ENCODE assay signal across 22 cellular contexts in genomic region chr16:85543536-85543935, GRCh38.
"Had no signal": no experiment of that assay in that cellular context is flagged by ENCODE, and none has a peak within 500 bp of the region (broad histone marks: within the 10 kb centered on the region; RNA-seq: fewer than 3 reads in every experiment).

No MANE protein-coding gene starts in this region.

- H3K4me1 ChIP-seq: lower lobe of right lung had no signal

- ATAC-seq: left cardiac atrium; lower lobe of right lung; sciatic nerve; stimulated activated naive B cell treated with anti-CD40 and anti-IgM and Interleukin-4, amounts not matched to agents 10 μg/mL and 1 μg/mL and 100 μg/mL, for 72 hours; stimulated activated naive CD8-positive, alpha-beta T cell treated with anti-CD3 and anti-CD28 coated beads, Interleukin-15, amount 100 ng/mL, for 72 hours had no signal

- DNase-seq: effector CD4-positive, alpha-beta T cell; endodermal cell; foreskin melanocyte; head of caudate nucleus; kidney; left cardiac atrium; left ventricle myocardium inferior; lower lobe of right lung; naive B cell; nephron progenitor cell; stimulated activated CD4-positive, alpha-beta T cell treated with anti-CD3 and anti-CD28 coated beads, Interleukin-2, amount 100 ng/mL, for 24 hours; stimulated activated CD4-positive, alpha-beta T cell treated with anti-CD3 and anti-CD28 coated beads, Interleukin-4, amount 100 ng/mL, for 4 hours; stimulated activated naive B cell treated with anti-CD40 and anti-IgM and Interleukin-4, amounts not matched to agents 10 μg/mL and 1 μg/mL and 100 μg/mL, for 72 hours; stimulated activated naive CD8-positive, alpha-beta T cell treated with anti-CD3 and anti-CD28 coated beads, Interleukin-15, amount 100 ng/mL, for 72 hours; testis; transverse colon had no signal

- H3K4me2 ChIP-seq: hepatocyte had no signal

- FAIRE-seq: endothelial cell of umbilical vein, kidney had no signal

- H3K4me3 ChIP-seq: coronary artery, hepatocyte, left ventricle myocardium inferior, lower lobe of right lung, skin epidermis, testis, transverse colon had no signal

- H3K27me3 ChIP-seq: hepatocyte, neutrophil, testis, transverse colon had no signal

- H3K27ac ChIP-seq: coronary artery, hepatocyte, left ventricle myocardium inferior, lower lobe of right lung, skin epidermis, testis, transverse colon had no signal

- H2AFZ ChIP-seq: hepatocyte had no signal

- H3K36me3 ChIP-seq: left ventricle myocardium inferior, lower lobe of right lung, neutrophil, transverse colon had no signal

- H3K9me3 ChIP-seq: neutrophil, testis, transverse colon had no signal
